1 cellular context compared by ENCODE assay signal in genomic region chr7:34339061-34339526, GRCh38.
TF ChIP-seq lines count a peak whose summit lies in the region.

No MANE protein-coding gene starts in this region.

TF ChIP-seq in GM23338, 12 proteins besides CTCF, POLR2A, EP300 and RAD21 (continued from another document):
- TF ChIP-seq, protein P1, sequence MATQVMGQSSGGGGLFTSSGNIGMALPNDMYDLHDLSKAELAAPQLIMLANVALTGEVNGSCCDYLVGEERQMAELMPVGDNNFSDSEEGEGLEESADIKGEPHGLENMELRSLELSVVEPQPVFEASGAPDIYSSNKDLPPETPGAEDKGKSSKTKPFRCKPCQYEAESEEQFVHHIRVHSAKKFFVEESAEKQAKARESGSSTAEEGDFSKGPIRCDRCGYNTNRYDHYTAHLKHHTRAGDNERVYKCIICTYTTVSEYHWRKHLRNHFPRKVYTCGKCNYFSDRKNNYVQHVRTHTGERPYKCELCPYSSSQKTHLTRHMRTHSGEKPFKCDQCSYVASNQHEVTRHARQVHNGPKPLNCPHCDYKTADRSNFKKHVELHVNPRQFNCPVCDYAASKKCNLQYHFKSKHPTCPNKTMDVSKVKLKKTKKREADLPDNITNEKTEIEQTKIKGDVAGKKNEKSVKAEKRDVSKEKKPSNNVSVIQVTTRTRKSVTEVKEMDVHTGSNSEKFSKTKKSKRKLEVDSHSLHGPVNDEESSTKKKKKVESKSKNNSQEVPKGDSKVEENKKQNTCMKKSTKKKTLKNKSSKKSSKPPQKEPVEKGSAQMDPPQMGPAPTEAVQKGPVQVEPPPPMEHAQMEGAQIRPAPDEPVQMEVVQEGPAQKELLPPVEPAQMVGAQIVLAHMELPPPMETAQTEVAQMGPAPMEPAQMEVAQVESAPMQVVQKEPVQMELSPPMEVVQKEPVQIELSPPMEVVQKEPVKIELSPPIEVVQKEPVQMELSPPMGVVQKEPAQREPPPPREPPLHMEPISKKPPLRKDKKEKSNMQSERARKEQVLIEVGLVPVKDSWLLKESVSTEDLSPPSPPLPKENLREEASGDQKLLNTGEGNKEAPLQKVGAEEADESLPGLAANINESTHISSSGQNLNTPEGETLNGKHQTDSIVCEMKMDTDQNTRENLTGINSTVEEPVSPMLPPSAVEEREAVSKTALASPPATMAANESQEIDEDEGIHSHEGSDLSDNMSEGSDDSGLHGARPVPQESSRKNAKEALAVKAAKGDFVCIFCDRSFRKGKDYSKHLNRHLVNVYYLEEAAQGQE (IDR thresholded peaks at IDR 0.05; ENCODE audit: unreplicated experiment) = no peak
- TF ChIP-seq, protein P2, sequence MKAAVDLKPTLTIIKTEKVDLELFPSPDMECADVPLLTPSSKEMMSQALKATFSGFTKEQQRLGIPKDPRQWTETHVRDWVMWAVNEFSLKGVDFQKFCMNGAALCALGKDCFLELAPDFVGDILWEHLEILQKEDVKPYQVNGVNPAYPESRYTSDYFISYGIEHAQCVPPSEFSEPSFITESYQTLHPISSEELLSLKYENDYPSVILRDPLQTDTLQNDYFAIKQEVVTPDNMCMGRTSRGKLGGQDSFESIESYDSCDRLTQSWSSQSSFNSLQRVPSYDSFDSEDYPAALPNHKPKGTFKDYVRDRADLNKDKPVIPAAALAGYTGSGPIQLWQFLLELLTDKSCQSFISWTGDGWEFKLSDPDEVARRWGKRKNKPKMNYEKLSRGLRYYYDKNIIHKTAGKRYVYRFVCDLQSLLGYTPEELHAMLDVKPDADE (IDR thresholded peaks at IDR 0.05) = no peak
- TF ChIP-seq EZH2 (IDR thresholded peaks at IDR 0.05; ENCODE audit: low read depth, unreplicated experiment) (no peak), ZNF462 (CRISPR knock-in tag; IDR thresholded peaks at IDR 0.05) (no peak), POLR2AphosphoS5 (IDR thresholded peaks at IDR 0.05; ENCODE audit: low read depth) (no peak), JUNB (IDR thresholded peaks at IDR 0.05; ENCODE audit: unreplicated experiment) (no peak)
